Comparison of ENCODE assay signal across 12 cellular contexts in genomic region chrX:153642655-153643430, GRCh38. TPM values are rescaled to one million over a fixed set of nuclear protein-coding genes. Genes with fewer than 3 reads are reported as not detected.
DNase-seq lines count a peak whose midpoint lies in the region; ATAC-seq and TF ChIP-seq lines count a peak whose summit lies in the region.
"Had no signal": no experiment of that assay in that cellular context is flagged by ENCODE, and none has a peak within 500 bp of the region (broad histone marks: within the 10 kb centered on the region; RNA-seq: fewer than 3 reads in every experiment).

No MANE protein-coding gene starts in this region.

- no peak overlapping the region for H3K4me3 ChIP-seq in thyroid gland (replicated peaks in 1 of 3)

- intact Hi-C loops in thyroid gland (cut with DNase I), result no loop called here

- no peak overlapping the region for H3K27ac ChIP-seq in thyroid gland
- H3K27ac ChIP-seq: tibial artery had no signal

- H3K27me3 Mint-ChIP-seq in activated naive CD4-positive, alpha-beta T cell treated with anti-CD3 and anti-CD28 coated beads, Interleukin-2, amount 10 ng/mL, durations not matched to agents 7 days and 5 days, result peaks cover 96% of the 10 kb centered on the region
- H3K27me3 Mint-ChIP-seq in glutamatergic neuron (ENCODE audit: unreplicated experiment), result peaks cover 3% of the 10 kb centered on the region

- DNase-seq in activated naive CD4-positive, alpha-beta T cell treated with anti-CD3 and anti-CD28 coated beads, Interleukin-2, amount 10 ng/mL, durations not matched to agents 7 days and 5 days, result no peak
- DNase-seq in activated naive CD4-positive, alpha-beta T cell treated with anti-CD3 and anti-CD28 coated beads, Interleukin-2, amount 50 U/mL, for 16 hours, result no peak
- DNase-seq in NCI-H1105 treated with DMSO at 0.1 percent for 48 hours (lab: John Stamatoyannopoulos, UW), result peak; percentile 49
- no peak for DNase-seq in glutamatergic neuron
- DNase-seq in stimulated activated effector memory CD8-positive, alpha-beta T cell treated with anti-CD3 and anti-CD28 coated beads, Interleukin-12 subunit alpha, Interleukin-12 subunit beta, amount 100 ng/mL, for 72 hours (ENCODE audit: low spot score in 2 of 2), result no peak
- DNase-seq in thyroid gland, result no peak
- no peak for DNase-seq in kidney glomerular epithelial cell (lab: John Stamatoyannopoulos, UW)
- DNase-seq in effector CD8-positive, alpha-beta T cell (lab: John Stamatoyannopoulos, UW), result no peak
- DNase-seq: left ventricle myocardium superior, NCI-H774, tibial artery had no signal

- H3K27me3 ChIP-seq in thyroid gland, result peaks cover 10% of the 10 kb centered on the region

- H3K9me3 ChIP-seq in thyroid gland, result no peaks in the 10 kb centered on the region
- H3K9me3 ChIP-seq: tibial artery had no signal

- ATAC-seq in stimulated activated effector memory CD8-positive, alpha-beta T cell treated with anti-CD3 and anti-CD28 coated beads, Interleukin-12 subunit alpha, Interleukin-12 subunit beta, amount 100 ng/mL, for 72 hours, result no peak

- no peaks in the 10 kb centered on the region for H3K9me3 Mint-ChIP-seq in activated naive CD4-positive, alpha-beta T cell treated with anti-CD3 and anti-CD28 coated beads, Interleukin-2, amount 10 ng/mL, durations not matched to agents 7 days and 5 days
- no peaks in the 10 kb centered on the region for H3K9me3 Mint-ChIP-seq in glutamatergic neuron (ENCODE audit: unreplicated experiment)
- no peaks in the 10 kb centered on the region for H3K9me3 Mint-ChIP-seq in stimulated activated effector memory CD8-positive, alpha-beta T cell treated with anti-CD3 and anti-CD28 coated beads, Interleukin-12 subunit alpha, Interleukin-12 subunit beta, amount 100 ng/mL, for 72 hours

- CTCF ChIA-PET in activated naive CD4-positive, alpha-beta T cell treated with anti-CD3 and anti-CD28 coated beads, Interleukin-2, amount 10 ng/mL, durations not matched to agents 7 days and 5 days (lab: Charles Lee), result no interaction called here

- no peak for TF ChIP-seq CTCF in glutamatergic neuron (IDR thresholded peaks at IDR 0.05; ENCODE audit: partially characterized antibody, unreplicated experiment)
- TF ChIP-seq CTCF in thyroid gland (IDR thresholded peaks at IDR 0.05), result no peak

- no peaks in the 10 kb centered on the region for H3K36me3 Mint-ChIP-seq in activated naive CD4-positive, alpha-beta T cell treated with anti-CD3 and anti-CD28 coated beads, Interleukin-2, amount 10 ng/mL, durations not matched to agents 7 days and 5 days
- H3K36me3 Mint-ChIP-seq in glutamatergic neuron (ENCODE audit: unreplicated experiment), result no peaks in the 10 kb centered on the region
- H3K36me3 Mint-ChIP-seq in stimulated activated effector memory CD8-positive, alpha-beta T cell treated with anti-CD3 and anti-CD28 coated beads, Interleukin-12 subunit alpha, Interleukin-12 subunit beta, amount 100 ng/mL, for 72 hours, result no peaks in the 10 kb centered on the region

- H3K4me1 ChIP-seq in thyroid gland, result peaks cover 0 to 16% of the 10 kb centered on the region in 2 donors

- WGBS in thyroid gland, 2 donors, result 3 to 10% methylated on average over 2 to 14 of the region's 48 CpGs

- no peak overlapping the region for H3K27ac Mint-ChIP-seq in activated naive CD4-positive, alpha-beta T cell treated with anti-CD3 and anti-CD28 coated beads, Interleukin-2, amount 10 ng/mL, durations not matched to agents 7 days and 5 days
- H3K27ac Mint-ChIP-seq in glutamatergic neuron (ENCODE audit: unreplicated experiment), result no peak overlapping the region
- no peak overlapping the region for H3K27ac Mint-ChIP-seq in stimulated activated effector memory CD8-positive, alpha-beta T cell treated with anti-CD3 and anti-CD28 coated beads, Interleukin-12 subunit alpha, Interleukin-12 subunit beta, amount 100 ng/mL, for 72 hours

- no peak for TF ChIP-seq POLR2A in thyroid gland (IDR thresholded peaks at IDR 0.05)

- peak overlapping the region; percentile 15 for H3K4me3 Mint-ChIP-seq in activated naive CD4-positive, alpha-beta T cell treated with anti-CD3 and anti-CD28 coated beads, Interleukin-2, amount 10 ng/mL, durations not matched to agents 7 days and 5 days
- peak overlapping the region; percentile 72 for H3K4me3 Mint-ChIP-seq in glutamatergic neuron (ENCODE audit: unreplicated experiment)
- H3K4me3 Mint-ChIP-seq in stimulated activated effector memory CD8-positive, alpha-beta T cell treated with anti-CD3 and anti-CD28 coated beads, Interleukin-12 subunit alpha, Interleukin-12 subunit beta, amount 100 ng/mL, for 72 hours, result peak overlapping the region; percentile 47

- H3K36me3 ChIP-seq in thyroid gland, result no peaks in the 10 kb centered on the region
- H3K36me3 ChIP-seq: tibial artery had no signal

- H3K4me1 Mint-ChIP-seq in activated naive CD4-positive, alpha-beta T cell treated with anti-CD3 and anti-CD28 coated beads, Interleukin-2, amount 10 ng/mL, durations not matched to agents 7 days and 5 days, result peaks cover 10% of the 10 kb centered on the region
- H3K4me1 Mint-ChIP-seq in glutamatergic neuron (ENCODE audit: low read depth, unreplicated experiment), result peaks cover 6% of the 10 kb centered on the region
- peaks cover 11% of the 10 kb centered on the region for H3K4me1 Mint-ChIP-seq in stimulated activated effector memory CD8-positive, alpha-beta T cell treated with anti-CD3 and anti-CD28 coated beads, Interleukin-12 subunit alpha, Interleukin-12 subunit beta, amount 100 ng/mL, for 72 hours

RNA-seq across cellular contexts. Expression of gene DUSP9, which starts 4.2 kb away (rescaled TPM):
- total RNA-seq in glutamatergic neuron (ENCODE audit: unreplicated experiment) (0.61 TPM), thyroid gland (not detected)
- total RNA-seq: LHCN-M2 had no signal

RNA-seq across cellular contexts. Expression of gene PNCK, which starts 30.8 kb away (rescaled TPM):
- total RNA-seq in glutamatergic neuron (ENCODE audit: unreplicated experiment) (4.3 TPM), thyroid gland (under 1 TPM in 1 of 4 donors, not detected in 3; 0.83 TPM)
- total RNA-seq: LHCN-M2 had no signal

RNA-seq across cellular contexts. Expression of gene CCNQ, which starts 43.9 kb away (rescaled TPM):
- total RNA-seq in glutamatergic neuron (ENCODE audit: unreplicated experiment) (28.9 TPM), thyroid gland (10 to 100 TPM; 22.0 to 43.3 (median 33.0) TPM)

RNA-seq across cellular contexts. Expression of gene SLC6A8, which starts 44.9 kb away (rescaled TPM):
- total RNA-seq in glutamatergic neuron (ENCODE audit: unreplicated experiment) (108 TPM), thyroid gland (1 to 10 TPM; 4.0 to 8.0 (median 6.1) TPM)

Comparison
In these comparisons a context has a peak if more than half of its experiments do, and no peak if none do; other contexts are left out.
1. H3K4me3 Mint-ChIP-seq: peak in every context shown above with its lines; median percentile 72 in glutamatergic neuron; 47 in stimulated activated effector memory CD8-positive, alpha-beta T cell treated with anti-CD3 and anti-CD28 coated beads, Interleukin-12 subunit alpha, Interleukin-12 subunit beta, amount 100 ng/mL, for 72 hours; 15 in activated naive CD4-positive, alpha-beta T cell treated with anti-CD3 and anti-CD28 coated beads, Interleukin-2, amount 10 ng/mL, durations not matched to agents 7 days and 5 days.